Comparison of ENCODE assay signal across 26 cellular contexts in genomic region chr18:61608306-61608705, GRCh38.
A peak's percentile ranks its signal among the peaks of the same experiment; 100 is the strongest.
DNase-seq lines count a peak whose midpoint lies in the region; ATAC-seq and TF ChIP-seq lines count a peak whose summit lies in the region.
"Had no signal": no experiment of that assay in that cellular context is flagged by ENCODE, and none has a peak within 500 bp of the region (broad histone marks: within the 10 kb centered on the region; RNA-seq: fewer than 3 reads in every experiment).

No MANE protein-coding gene starts in this region.

- 0 out of 2 replicates have a peak overlapping the region, but pooled peaks have one; percentile 77 for H3K9ac ChIP-seq in GM23248
- H3K9ac ChIP-seq: neural progenitor cell had no signal

- H3K9me2 ChIP-seq in GM23248 (ENCODE audit: insufficient read depth) = no peaks in the 10 kb centered on the region

- TF ChIP-seq POLR2A in uterus (IDR thresholded peaks at IDR 0.05) (no peak), erythroblast (IDR thresholded peaks at IDR 0.05; ENCODE audit: low read length) (no peak)

- ATAC-seq in SK-N-SH treated with all-trans-retinoic acid at 6 μM for 48 hours = peak; percentile 41
- no peak for ATAC-seq in lower lobe of right lung
- ATAC-seq: activated CD4-positive, alpha-beta T cell treated with anti-CD3 and anti-CD28 coated beads for 36 hours; CD8-positive, alpha-beta T cell; K562; sciatic nerve; stimulated activated memory B cell treated with anti-CD40 and anti-IgM and Interleukin-4, amounts not matched to agents 10 μg/mL and 1 μg/mL and 100 μg/mL, for 72 hours; T-helper 17 cell had no signal

- TF ChIP-seq CTCF in lower lobe of right lung (IDR thresholded peaks at IDR 0.05) (no peak), uterus (IDR thresholded peaks at IDR 0.05) (no peak)

- intact Hi-C loops in lower lobe of right lung (cut with DNase I) = no loop called here
- intact Hi-C loops in uterus (cut with DNase I; ENCODE audit: low total_unique reads) = no loop called here

- peak; percentile 57 for DNase-seq in GM23248
- no peak for DNase-seq in lower lobe of right lung
- DNase-seq in uterus = no peak
- no peak for DNase-seq in glomerular visceral epithelial cell (ENCODE audit: extremely low spot score)
- DNase-seq in cerebellum (ENCODE audit: low spot score) = no peak
- DNase-seq in erythroblast (lab: John Stamatoyannopoulos, UW) = no peak
- DNase-seq: activated CD4-positive, alpha-beta T cell treated with anti-CD3 and anti-CD28 coated beads for 36 hours; activated effector memory CD4-positive, alpha-beta T cell treated with anti-CD3 and anti-CD28 coated beads, Interleukin-2, amount 50 U/mL, for 16 hours; activated naive CD8-positive, alpha-beta T cell treated with anti-CD3 and anti-CD28 coated beads for 36 hours; activated T-cell treated with anti-CD3 and anti-CD28 coated beads for 4 hours; CD8-positive, alpha-beta T cell; dorsolateral prefrontal cortex; NCI-H1417; NCI-H2081; NCI-H345; NCI-H748 treated with DMSO at 0.1 percent for 48 hours; posterior cingulate gyrus; stimulated activated CD4-positive, alpha-beta T cell treated with anti-CD3 and anti-CD28 coated beads, Interleukin-4, amount 100 ng/mL, for 4 hours; substantia nigra; T-helper 17 cell had no signal

- H3K36me3 ChIP-seq in GM23248 (ENCODE audit: low read depth) = no peaks in the 10 kb centered on the region
- no peaks in the 10 kb centered on the region for H3K36me3 ChIP-seq in lower lobe of right lung
- no peaks in the 10 kb centered on the region for H3K36me3 ChIP-seq in uterus
- H3K36me3 ChIP-seq: ascending aorta, neural progenitor cell had no signal

- H3K9me3 ChIP-seq in GM23248 (ENCODE audit: low read depth) = no peaks in the 10 kb centered on the region
- H3K9me3 ChIP-seq in lower lobe of right lung = no peaks in the 10 kb centered on the region
- H3K9me3 ChIP-seq in uterus = no peaks in the 10 kb centered on the region
- H3K9me3 ChIP-seq: ascending aorta had no signal

- 12 to 17% methylated on average over 1 of the region's 1 CpG for WGBS in GM23248 (ENCODE audit: low coverage in 1 of 2, low lambda C conversion rate in 2 of 2, missing lambda C conversion rate in 2 of 2), 2 experiments

- peaks cover 21% of the 10 kb centered on the region; the same call in 1 of the 2 replicates for H3K79me2 ChIP-seq in GM23248 (ENCODE audit: insufficient read depth)

- no peaks in the 10 kb centered on the region for H4K20me1 ChIP-seq in GM23248 (ENCODE audit: insufficient read depth)

- peak overlapping the region; percentile 67 for H2AFZ ChIP-seq in GM23248
- H2AFZ ChIP-seq: neural progenitor cell had no signal

- peaks cover 57% of the 10 kb centered on the region for H3F3A ChIP-seq in GM23248 (ENCODE audit: insufficient read depth)

- in situ Hi-C loops in GM23248 (cut with MboI) = no loop called here

- H3K27me3 ChIP-seq in GM23248 (replicated peaks; ENCODE audit: insufficient read depth) (no peaks in the 10 kb centered on the region), lower lobe of right lung (ENCODE audit: low read depth) (no peaks in the 10 kb centered on the region), uterus (no peaks in the 10 kb centered on the region)
- H3K27me3 ChIP-seq: ascending aorta had no signal

- no peak overlapping the region for H3K4me3 ChIP-seq in GM23248
- H3K4me3 ChIP-seq in lower lobe of right lung = no peak overlapping the region
- no peak overlapping the region for H3K4me3 ChIP-seq in uterus
- H3K4me3 ChIP-seq: ascending aorta, dorsolateral prefrontal cortex, K562, neural progenitor cell had no signal

- H3K27ac ChIP-seq in GM23248 (peak overlapping the region; percentile 85), lower lobe of right lung (peak overlapping the region; percentile 2), uterus (peak overlapping the region; percentile 32 to 58)
- H3K27ac ChIP-seq: neural progenitor cell had no signal

- peak overlapping the region; percentile 5 for H3K4me2 ChIP-seq in GM23248 (ENCODE audit: unreplicated experiment)
- H3K4me2 ChIP-seq: neural progenitor cell had no signal

- H3K4me1 ChIP-seq in GM23248 (ENCODE audit: insufficient read depth) = peaks cover 47% of the 10 kb centered on the region
- H3K4me1 ChIP-seq in lower lobe of right lung = peaks cover 23% of the 10 kb centered on the region
- no peaks in the 10 kb centered on the region for H3K4me1 ChIP-seq in uterus

TF ChIP-seq in SK-N-SH treated with all-trans-retinoic acid at 6 μM for 48 hours, 23 proteins besides CTCF, POLR2A, EP300 and RAD21:
- no peak for TF ChIP-seq SNAI2 (CRISPR knock-in tag; IDR thresholded peaks at IDR 0.05)
- TF ChIP-seq CSRNP3 (CRISPR knock-in tag; IDR thresholded peaks at IDR 0.05) = no peak
- no peak for TF ChIP-seq PPARA (CRISPR knock-in tag; IDR thresholded peaks at IDR 0.05; ENCODE audit: borderline replicate concordance)
- no peak for TF ChIP-seq ZFP3 (CRISPR knock-in tag; IDR thresholded peaks at IDR 0.05)
- no peak for TF ChIP-seq ESRRG (CRISPR knock-in tag; IDR thresholded peaks at IDR 0.05)
- TF ChIP-seq ZC3H10 (CRISPR knock-in tag; IDR thresholded peaks at IDR 0.05) = no peak
- no peak for TF ChIP-seq ZNF565 (CRISPR knock-in tag; conservative IDR thresholded peaks at IDR 0.05; ENCODE audit: low read depth)
- TF ChIP-seq POU6F1 (CRISPR knock-in tag; IDR thresholded peaks at IDR 0.05; ENCODE audit: borderline replicate concordance, low read depth) = no peak
- no peak for TF ChIP-seq TCF4 (CRISPR knock-in tag; IDR thresholded peaks at IDR 0.05; ENCODE audit: borderline replicate concordance)
- no peak for TF ChIP-seq OSR1 (CRISPR knock-in tag; IDR thresholded peaks at IDR 0.05)
- no peak for TF ChIP-seq RARB (CRISPR knock-in tag; IDR thresholded peaks at IDR 0.05)
- no peak for TF ChIP-seq CREB5 (CRISPR knock-in tag; IDR thresholded peaks at IDR 0.05; ENCODE audit: low read depth)

Comparison
In these comparisons a context has a peak if more than half of its experiments do, and no peak if none do; other contexts are left out.
1. H3K27ac ChIP-seq: peak in every context shown above with its lines; median percentile 85 in GM23248; 45 in uterus; 2 in lower lobe of right lung.